Comparison of ENCODE assay signal across 1 cellular context in the genomic region with DNA sequence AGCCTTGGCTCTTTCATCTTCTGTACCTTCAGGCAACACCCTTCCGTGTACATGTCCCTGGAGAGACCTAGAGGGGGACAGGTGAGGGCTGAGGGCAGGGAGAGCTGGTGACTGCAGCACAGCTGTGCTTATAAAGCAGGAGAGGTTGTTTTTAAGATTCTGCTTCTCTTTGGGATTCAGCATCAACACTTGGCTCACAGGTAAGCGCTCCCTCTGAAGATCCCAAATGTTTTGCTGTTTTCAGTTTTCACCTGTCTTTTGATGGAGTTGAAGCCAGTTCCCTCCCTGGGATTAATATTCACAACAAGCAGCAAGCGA.
TF ChIP-seq lines count a peak whose summit lies in the region.

No MANE protein-coding gene starts in this region.

TF ChIP-seq in GM23338, 12 proteins besides CTCF, POLR2A, EP300 and RAD21 (continued from another document):
- TF ChIP-seq ZNF462 (CRISPR knock-in tag; IDR thresholded peaks at IDR 0.05) (no peak), CREB1 (CRISPR knock-in tag; IDR thresholded peaks at IDR 0.05; ENCODE audit: low read depth) (no peak), ZNF114 (CRISPR knock-in tag; IDR thresholded peaks at IDR 0.05) (no peak), EZH2 (IDR thresholded peaks at IDR 0.05; ENCODE audit: low read depth, unreplicated experiment) (no peak), EZH2phosphoT487 (IDR thresholded peaks at IDR 0.05; ENCODE audit: unreplicated experiment) (no peak), JUNB (IDR thresholded peaks at IDR 0.05; ENCODE audit: unreplicated experiment) (no peak), ZNF331 (CRISPR knock-in tag; IDR thresholded peaks at IDR 0.05; ENCODE audit: low read depth) (no peak), REST (IDR thresholded peaks at IDR 0.05; ENCODE audit: unreplicated experiment) (no peak), NANOG (IDR thresholded peaks at IDR 0.05; ENCODE audit: borderline replicate concordance) (no peak)
